ENCODE assay signal across 10 cellular contexts in genomic region chr11:99865951-99866350, GRCh38.
"Had no signal": no experiment of that assay in that cellular context is flagged by ENCODE, and none has a peak within 500 bp of the region (broad histone marks: within the 10 kb centered on the region; RNA-seq: fewer than 3 reads in every experiment).

No MANE protein-coding gene starts in this region.

- H3K9me3 ChIP-seq: left ventricle myocardium inferior, prostate gland had no signal

- DNase-seq: activated CD4-positive, alpha-beta T cell treated with anti-CD3 and anti-CD28 coated beads, Interleukin-2, amount 10 ng/mL, durations not matched to agents 24 days and 14 days; activated CD4-positive, CD25-positive, alpha-beta regulatory T cell; activated naive CD8-positive, alpha-beta T cell treated with anti-CD3 and anti-CD28 coated beads for 36 hours; dorsolateral prefrontal cortex; endodermal cell; hypothalamus; left ventricle myocardium inferior; nephron progenitor cell; stimulated activated CD4-positive, alpha-beta T cell treated with anti-CD3 and anti-CD28 coated beads, Interleukin-2, amount 100 ng/mL, for 24 hours had no signal

- H3K27me3 ChIP-seq: dorsolateral prefrontal cortex had no signal

- H3K4me1 ChIP-seq: left ventricle myocardium inferior, prostate gland had no signal

- H3K27ac ChIP-seq: dorsolateral prefrontal cortex, left ventricle myocardium inferior, prostate gland had no signal

- H3K36me3 ChIP-seq: left ventricle myocardium inferior, prostate gland had no signal

- H3K4me3 ChIP-seq: dorsolateral prefrontal cortex, left ventricle myocardium inferior, prostate gland had no signal
